6 cellular contexts compared by ENCODE assay signal in the genomic region with DNA sequence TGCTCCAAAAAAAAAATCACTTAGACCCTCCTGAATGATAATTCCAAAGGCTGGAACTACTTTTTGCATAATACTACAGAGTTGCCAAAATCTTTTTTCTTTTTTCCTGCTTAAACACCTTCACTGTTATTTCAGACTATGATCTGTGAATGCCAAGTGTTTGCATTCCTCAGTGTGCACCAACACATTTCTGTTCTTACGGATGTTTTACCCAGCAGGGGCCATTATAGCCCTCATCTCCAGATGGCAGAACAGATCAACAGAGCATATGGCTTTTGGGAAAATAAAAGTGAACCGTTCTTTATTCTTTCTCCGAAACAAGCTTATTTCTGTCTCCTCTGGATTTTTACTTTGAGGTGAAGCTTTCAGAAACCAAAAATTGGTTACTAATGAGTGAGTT.
"Had no signal": no experiment of that assay in that cellular context is flagged by ENCODE, and none has a peak within 500 bp of the region (broad histone marks: within the 10 kb centered on the region; RNA-seq: fewer than 3 reads in every experiment).

No MANE protein-coding gene starts in this region.

- DNase-seq: H9, HCEC 1CT, IMR-90, KG1 had no signal

- H3K9me3 Mint-ChIP-seq: GM23338, H9 had no signal

- ATAC-seq: GM23338, K562 had no signal

- H3K4me3 ChIP-seq: GM23338, K562 had no signal

- H3K27ac Mint-ChIP-seq: GM23338, H9 had no signal

- H3K4me3 Mint-ChIP-seq: GM23338, H9 had no signal
